Comparison of ENCODE assay signal across 8 cellular contexts in genomic region chr2:219430633-219431615, GRCh38. TPM values are rescaled to one million over a fixed set of nuclear protein-coding genes. Genes with fewer than 3 reads are reported as not detected.
A peak's percentile ranks its signal among the peaks of the same experiment; 100 is the strongest.
DNase-seq lines count a peak whose midpoint lies in the region; ATAC-seq, FAIRE-seq and TF ChIP-seq lines count a peak whose summit lies in the region.

No MANE protein-coding gene starts in this region.

- H3K4me3 Mint-ChIP-seq in dendritic cell treated with granulocyte-macrophage colony-stimulating factor and Interleukin-4, amounts not matched to agents 40 ng/mL and 50 ng/mL, for 4 days = no peak overlapping the region
- no peak overlapping the region for H3K4me3 Mint-ChIP-seq in effector memory CD8-positive, alpha-beta T cell

- H3K9me3 ChIP-seq in pancreas = no peaks in the 10 kb centered on the region

- peaks cover 0 to 5% (median 0%) of the 10 kb centered on the region in 4 donors for H3K27me3 ChIP-seq in pancreas

- DNase-seq in Daoy (ENCODE audit: low read depth) = peak; percentile 39
- DNase-seq in NCI-H2171 treated with DMSO at 0.1 percent for 48 hours (lab: John Stamatoyannopoulos, UW) = peak; percentile 63
- no peak for DNase-seq in pancreas
- DNase-seq in effector memory CD8-positive, alpha-beta T cell = no peak

- H3K4me3 ChIP-seq in pancreas = no peak overlapping the region

- H3K9me3 Mint-ChIP-seq in dendritic cell treated with granulocyte-macrophage colony-stimulating factor and Interleukin-4, amounts not matched to agents 40 ng/mL and 50 ng/mL, for 4 days = no peaks in the 10 kb centered on the region
- H3K9me3 Mint-ChIP-seq in effector memory CD8-positive, alpha-beta T cell = no peaks in the 10 kb centered on the region

- no peak overlapping the region for H3K27ac ChIP-seq in pancreas

- TF ChIP-seq CTCF in pancreas (IDR thresholded peaks at IDR 0.05) = no peak

- peaks cover 55% of the 10 kb centered on the region for H3K27me3 Mint-ChIP-seq in dendritic cell treated with granulocyte-macrophage colony-stimulating factor and Interleukin-4, amounts not matched to agents 40 ng/mL and 50 ng/mL, for 4 days
- peaks cover 29 to 41% of the 10 kb centered on the region in 2 donors for H3K27me3 Mint-ChIP-seq in effector memory CD8-positive, alpha-beta T cell

- intact Hi-C loops in dendritic cell treated with granulocyte-macrophage colony-stimulating factor and Interleukin-4, amounts not matched to agents 40 ng/mL and 50 ng/mL, for 4 days (cut with micrococcal nuclease) = no loop called here
- intact Hi-C loops in pancreas (cut with DNase I) = no loop called here

- 54 to 57% methylated on average over 9 of the region's 9 CpGs for WGBS in pancreas, 2 donors

- no peak for FAIRE-seq in pancreas (lab: Jason Lieb, UNC)

- H3K27ac Mint-ChIP-seq in dendritic cell treated with granulocyte-macrophage colony-stimulating factor and Interleukin-4, amounts not matched to agents 40 ng/mL and 50 ng/mL, for 4 days = peak overlapping the region; percentile 9
- no peak overlapping the region for H3K27ac Mint-ChIP-seq in effector memory CD8-positive, alpha-beta T cell

- H3K36me3 ChIP-seq in pancreas = no peaks in the 10 kb centered on the region

- H3K4me1 Mint-ChIP-seq in dendritic cell treated with granulocyte-macrophage colony-stimulating factor and Interleukin-4, amounts not matched to agents 40 ng/mL and 50 ng/mL, for 4 days (ENCODE audit: low read depth) = peaks cover 10% of the 10 kb centered on the region
- H3K4me1 Mint-ChIP-seq in effector memory CD8-positive, alpha-beta T cell (ENCODE audit: low read depth in 2 of 2) = no peaks in the 10 kb centered on the region

- H3K36me3 Mint-ChIP-seq in dendritic cell treated with granulocyte-macrophage colony-stimulating factor and Interleukin-4, amounts not matched to agents 40 ng/mL and 50 ng/mL, for 4 days (ENCODE audit: low read depth) = no peaks in the 10 kb centered on the region
- no peaks in the 10 kb centered on the region for H3K36me3 Mint-ChIP-seq in effector memory CD8-positive, alpha-beta T cell (ENCODE audit: insufficient read depth)

- no peaks in the 10 kb centered on the region for H3K4me1 ChIP-seq in pancreas

- peak in 3 of 4 donors; percentile 68 to 78 (median 77) for ATAC-seq in pancreas
- ATAC-seq in GM21723 (IDR thresholded peaks at IDR 0.05; ENCODE audit: unreplicated experiment) = no peak
- ATAC-seq in GM18868 (IDR thresholded peaks at IDR 0.05; ENCODE audit: unreplicated experiment) = no peak
- no peak for ATAC-seq in HG03469 (IDR thresholded peaks at IDR 0.05; ENCODE audit: unreplicated experiment)
- no peak for ATAC-seq in effector memory CD8-positive, alpha-beta T cell (replicated peaks)

RNA-seq across cellular contexts. Expression of gene SPEG, which starts 3.7 kb away (rescaled TPM):
- total RNA-seq in Daoy (2014; rRNA removed; shearing (Covaris generic)) = 4.9 and 18.4 TPM in 2 replicates
- total RNA-seq in pancreas = 1 to 10 TPM; 2.6 to 4.9 (median 3.6) TPM
- polyA plus RNA-seq in pancreas = 10 to 100 TPM; 21.9 to 33.3 TPM

RNA-seq across cellular contexts. Expression of gene DES, which starts 12.7 kb away (rescaled TPM):
- total RNA-seq in Daoy (2014; rRNA removed; shearing (Covaris generic)) = 0.17 and 0.77 TPM in 2 replicates
- total RNA-seq in pancreas = 1 to 10 TPM in 5 of 6 donors, under 1 TPM in 1; 0.75 to 6.1 (median 1.9) TPM
- polyA plus RNA-seq in pancreas = 100 to 1,000 TPM in 1 of 2 donors, 10 to 100 TPM in 1; 12.6 to 101 TPM

RNA-seq across cellular contexts. Expression of gene DNPEP, which starts 43.2 kb away (rescaled TPM):
- total RNA-seq in Daoy (2014; rRNA removed; shearing (Covaris generic)) = 72.1 and 94.6 TPM in 2 replicates
- 10 to 100 TPM; 21.0 to 32.8 (median 25.1) TPM for total RNA-seq in pancreas
- polyA plus RNA-seq in pancreas = 10 to 100 TPM; 54.6 to 89.4 TPM

Comparison
In these comparisons a context has a peak if more than half of its experiments do, and no peak if none do; other contexts are left out.
1. DNase-seq: peak in Daoy (single experiment) and NCI-H2171 treated with DMSO at 0.1 percent for 48 hours (single experiment); none in pancreas (0 of 6) and effector memory CD8-positive, alpha-beta T cell (0 of 3).
2. ATAC-seq: peak in pancreas (3 of 4); none in GM21723 (single experiment), GM18868 (single experiment), HG03469 (single experiment) and effector memory CD8-positive, alpha-beta T cell (single experiment).